9 cellular contexts compared by ENCODE assay signal in the genomic region with DNA sequence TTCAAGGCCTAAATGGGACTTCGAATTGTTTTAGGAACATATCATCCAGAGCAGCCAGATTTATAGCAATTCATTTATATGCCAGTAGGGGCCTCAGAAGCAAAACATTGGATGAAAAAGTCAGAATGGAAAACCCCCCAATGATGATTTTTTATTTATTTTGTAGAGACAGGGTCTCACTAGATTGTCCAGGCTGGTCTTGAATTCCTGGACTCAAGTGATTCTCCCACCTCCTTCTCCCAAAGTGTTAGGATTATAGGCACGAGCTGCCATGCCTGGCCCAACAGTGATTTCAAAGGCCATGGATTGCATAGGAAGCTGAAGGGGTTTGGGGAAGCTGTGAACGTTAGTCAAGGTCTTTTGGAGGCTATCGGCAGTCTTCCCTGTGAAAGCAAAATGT. TPM values are rescaled to one million over a fixed set of nuclear protein-coding genes. Genes with fewer than 3 reads are reported as not detected.
DNase-seq lines count a peak whose midpoint lies in the region; ATAC-seq and TF ChIP-seq lines count a peak whose summit lies in the region.
"Had no signal": no experiment of that assay in that cellular context is flagged by ENCODE, and none has a peak within 500 bp of the region (broad histone marks: within the 10 kb centered on the region; RNA-seq: fewer than 3 reads in every experiment).

No MANE protein-coding gene starts in this region.

- no peak overlapping the region for H3K27ac Mint-ChIP-seq in activated naive CD4-positive, alpha-beta T cell treated with anti-CD3 and anti-CD28 coated beads for 36 hours
- H3K27ac Mint-ChIP-seq: activated naive CD8-positive, alpha-beta T cell treated with anti-CD3 and anti-CD28 coated beads, Interleukin-2, amount 10 ng/mL, durations not matched to agents 7 days and 5 days had no signal

- no peak for ATAC-seq in heart right ventricle
- no peak for ATAC-seq in left ventricle myocardium superior
- no peak for ATAC-seq in upper lobe of left lung (ENCODE audit: low FRiP score in 2 of 2)
- no peak for ATAC-seq in HG02642 (IDR thresholded peaks at IDR 0.05; ENCODE audit: poor library complexity, unreplicated experiment)

- intact Hi-C loops in heart right ventricle (cut with DNase I), result no loop called here
- intact Hi-C loops in left ventricle myocardium superior (cut with micrococcal nuclease), result no loop called here
- intact Hi-C loops in activated naive CD4-positive, alpha-beta T cell treated with anti-CD3 and anti-CD28 coated beads for 36 hours (cut with micrococcal nuclease), result no loop called here

- H3K27me3 Mint-ChIP-seq in activated naive CD4-positive, alpha-beta T cell treated with anti-CD3 and anti-CD28 coated beads for 36 hours (ENCODE audit: low read depth), result no peaks in the 10 kb centered on the region
- H3K27me3 Mint-ChIP-seq: activated naive CD8-positive, alpha-beta T cell treated with anti-CD3 and anti-CD28 coated beads, Interleukin-2, amount 10 ng/mL, durations not matched to agents 7 days and 5 days had no signal

- TF ChIP-seq CTCF in heart right ventricle (IDR thresholded peaks at IDR 0.05) (peak in 8 of 9 donors; percentile 6 to 41 (median 29)), fibroblast of villous mesenchyme (IDR thresholded peaks at IDR 0.05; ENCODE audit: insufficient read depth, low read depth, low read length) (peak; percentile 41), upper lobe of left lung (IDR thresholded peaks at IDR 0.05) (peak in 5 of 6 experiments; percentile 9 to 35 (median 25))

- H3K9me3 ChIP-seq in heart right ventricle, result no peaks in the 10 kb centered on the region
- H3K9me3 ChIP-seq in upper lobe of left lung, result no peaks in the 10 kb centered on the region

- H3K27ac ChIP-seq in heart right ventricle, result peak overlapping the region in 1 of 10 donors; percentile 36
- H3K27ac ChIP-seq in upper lobe of left lung, result no peak overlapping the region

- peaks cover 11% of the 10 kb centered on the region for H3K4me1 Mint-ChIP-seq in activated naive CD4-positive, alpha-beta T cell treated with anti-CD3 and anti-CD28 coated beads for 36 hours (ENCODE audit: low read depth)

- TF ChIP-seq EP300 in upper lobe of left lung (IDR thresholded peaks at IDR 0.05), result no peak

- H3K4me1 ChIP-seq in heart right ventricle (peaks cover 0 to 23% (median 19%) of the 10 kb centered on the region in 9 donors), upper lobe of left lung (peaks cover 6 to 23% (median 9%) of the 10 kb centered on the region in 4 donors)

- peaks cover 6% of the 10 kb centered on the region for H3K36me3 Mint-ChIP-seq in activated naive CD4-positive, alpha-beta T cell treated with anti-CD3 and anti-CD28 coated beads for 36 hours (ENCODE audit: low read depth)

- DNase-seq in heart right ventricle, result no peak
- DNase-seq in left ventricle myocardium superior, result no peak
- peak; percentile 40 for DNase-seq in SK-MEL-5 (ENCODE audit: low read depth, low spot score)
- DNase-seq in fibroblast of villous mesenchyme (ENCODE audit: low read depth), result no peak
- DNase-seq in upper lobe of left lung, result no peak
- no peak for DNase-seq in activated naive CD4-positive, alpha-beta T cell treated with anti-CD3 and anti-CD28 coated beads for 36 hours
- no peak for DNase-seq in ureter (ENCODE audit: low spot score)
- DNase-seq: activated naive CD8-positive, alpha-beta T cell treated with anti-CD3 and anti-CD28 coated beads, Interleukin-2, amount 10 ng/mL, durations not matched to agents 7 days and 5 days had no signal

- no peaks in the 10 kb centered on the region for H3K36me3 ChIP-seq in heart right ventricle
- no peaks in the 10 kb centered on the region for H3K36me3 ChIP-seq in upper lobe of left lung

- H3K9me3 Mint-ChIP-seq in activated naive CD4-positive, alpha-beta T cell treated with anti-CD3 and anti-CD28 coated beads for 36 hours, result no peaks in the 10 kb centered on the region
- H3K9me3 Mint-ChIP-seq: activated naive CD8-positive, alpha-beta T cell treated with anti-CD3 and anti-CD28 coated beads, Interleukin-2, amount 10 ng/mL, durations not matched to agents 7 days and 5 days had no signal

- CTCF ChIA-PET in activated naive CD4-positive, alpha-beta T cell treated with anti-CD3 and anti-CD28 coated beads for 36 hours (lab: Charles Lee), result interaction anchor here (0.6 to 1.4 kb wide), 2 partner anchors 8 to 11 kb away, joined by 3 to 8 read pairs; no protein-coding TSS in a partner anchor

- in situ Hi-C loops in SK-MEL-5 (cut with HindIII; ENCODE audit: low pct_unique_long_range_greater_than_20kb, low sequenced_read_pairs), result no loop called here

- H3K27me3 ChIP-seq in heart right ventricle, result no peaks in the 10 kb centered on the region
- H3K27me3 ChIP-seq in upper lobe of left lung, result no peaks in the 10 kb centered on the region

- TF ChIP-seq POLR2A in upper lobe of left lung (IDR thresholded peaks at IDR 0.05), result no peak

- no peak overlapping the region for H3K4me3 Mint-ChIP-seq in activated naive CD4-positive, alpha-beta T cell treated with anti-CD3 and anti-CD28 coated beads for 36 hours
- H3K4me3 Mint-ChIP-seq: activated naive CD8-positive, alpha-beta T cell treated with anti-CD3 and anti-CD28 coated beads, Interleukin-2, amount 10 ng/mL, durations not matched to agents 7 days and 5 days had no signal

- H3K4me3 ChIP-seq in heart right ventricle (no peak overlapping the region), fibroblast of villous mesenchyme (ENCODE audit: low read depth, low read length) (no peak overlapping the region), upper lobe of left lung (no peak overlapping the region)

- WGBS in heart right ventricle, 2 donors, result 62 to 77% methylated on average over 4 of the region's 4 CpGs
- 81 to 84% methylated on average over 4 of the region's 4 CpGs for WGBS in upper lobe of left lung, 2 donors

RNA-seq across cellular contexts. Expression of a gene that starts 3.6 kb away (rescaled TPM):
- total RNA-seq in heart right ventricle (10 to 100 TPM in 2 of 10 donors, 1 to 10 TPM in 8; 4.8 to 11.4 (median 6.7) TPM), left ventricle myocardium superior (8.5 TPM), fibroblast of villous mesenchyme (31.6 and 35.0 TPM in 2 replicates), upper lobe of left lung (100 to 1,000 TPM in 2 of 6 donors, 10 to 100 TPM in 4; 64.0 to 119 (median 80.0) TPM), ureter (20.6 TPM)
- polyA plus RNA-seq in heart right ventricle, result 10 to 100 TPM in 1 of 2 donors, 1 to 10 TPM in 1; 6.0 to 11.0 TPM
- total RNA-seq in SK-MEL-5 (2014; rRNA removed; shearing (Covaris generic)), result 2.2 and 2.7 TPM in 2 replicates
- 6.1 and 7.1 TPM in 2 replicates for polyA plus RNA-seq in SK-MEL-5 (2015; cell fraction: cytosol; rRNA removed)
- 24.2 and 30.3 TPM in 2 replicates for polyA plus RNA-seq in SK-MEL-5 (2015; cell fraction: nucleus; rRNA removed)
- total RNA-seq in activated naive CD4-positive, alpha-beta T cell treated with anti-CD3 and anti-CD28 coated beads for 36 hours, result 10 to 100 TPM; 53.1 to 56.7 TPM

RNA-seq across cellular contexts. Expression of a gene that starts 21.9 kb away (rescaled TPM):
- 10 to 100 TPM; 47.8 to 88.4 (median 54.0) TPM for total RNA-seq in heart right ventricle
- 10 to 100 TPM; 13.2 to 53.4 TPM for polyA plus RNA-seq in heart right ventricle
- total RNA-seq in left ventricle myocardium superior, result 65.6 TPM
- total RNA-seq in SK-MEL-5 (2014; rRNA removed; shearing (Covaris generic)), result 182 and 193 TPM in 2 replicates
- 146 and 168 TPM in 2 replicates for polyA plus RNA-seq in SK-MEL-5 (2015; cell fraction: cytosol; rRNA removed)
- polyA plus RNA-seq in SK-MEL-5 (2015; cell fraction: nucleus; rRNA removed), result 41.9 and 44.0 TPM in 2 replicates
- 107 and 196 TPM in 2 replicates for total RNA-seq in fibroblast of villous mesenchyme
- total RNA-seq in upper lobe of left lung, result 100 to 1,000 TPM in 1 of 6 donors, 10 to 100 TPM in 5; 16.8 to 102 (median 77.5) TPM
- total RNA-seq in activated naive CD4-positive, alpha-beta T cell treated with anti-CD3 and anti-CD28 coated beads for 36 hours, result 10 to 100 TPM; 30.1 to 30.2 TPM
- 72.3 TPM for total RNA-seq in ureter
